ENCODE assay signal across 9 cellular contexts in the genomic region with DNA sequence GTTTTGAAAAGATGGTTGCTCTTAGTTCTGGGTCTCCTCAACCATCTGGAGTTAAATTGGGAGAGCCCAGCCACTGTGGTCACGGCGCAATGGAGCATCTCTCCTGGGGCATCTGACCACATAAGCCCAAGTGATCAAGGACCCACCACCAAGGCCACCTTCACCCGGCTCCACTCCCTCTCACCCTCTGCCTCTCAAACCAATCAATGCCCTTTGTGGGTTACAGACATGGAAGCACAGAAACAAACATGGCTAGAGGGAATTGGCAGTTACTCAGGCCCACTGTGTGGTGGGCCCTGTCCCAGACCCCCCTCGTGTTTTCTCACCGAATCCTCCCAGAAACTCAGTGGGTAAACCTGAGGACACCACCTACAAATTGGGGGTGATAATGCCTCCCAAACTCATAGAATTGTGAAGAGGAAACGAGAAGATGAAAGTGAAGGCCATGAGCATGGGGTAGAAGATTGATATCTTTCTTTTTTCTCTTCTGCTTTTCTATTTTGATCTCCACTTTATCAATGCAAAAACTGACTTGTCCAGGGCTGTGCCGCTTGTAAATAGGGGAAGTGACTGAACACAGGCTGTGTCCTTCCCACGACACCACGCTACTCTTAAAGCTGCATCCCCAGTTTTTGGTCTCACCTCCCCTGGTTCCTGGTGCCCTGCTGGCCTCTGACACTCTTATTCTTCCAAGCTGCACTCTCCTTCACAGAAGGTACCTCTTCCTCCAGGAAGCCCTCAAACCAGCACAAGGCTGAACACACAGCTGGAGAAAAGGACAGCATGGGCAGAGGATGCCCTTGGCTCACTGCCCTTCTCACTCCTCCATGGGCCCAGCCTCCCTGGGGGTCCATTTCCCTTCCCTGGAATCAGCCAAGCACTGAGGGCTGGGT. TPM values are rescaled to one million over a fixed set of nuclear protein-coding genes. Genes with fewer than 3 reads are reported as not detected.
DNase-seq lines count a peak whose midpoint lies in the region; ATAC-seq and TF ChIP-seq lines count a peak whose summit lies in the region.
"Had no signal": no experiment of that assay in that cellular context is flagged by ENCODE, and none has a peak within 500 bp of the region (broad histone marks: within the 10 kb centered on the region; RNA-seq: fewer than 3 reads in every experiment).

No MANE protein-coding gene starts in this region.

- H3K27ac ChIP-seq in coronary artery = peak overlapping the region; percentile 69 to 82

- H3K9me3 Mint-ChIP-seq in endothelial cell (ENCODE audit: unreplicated experiment) = no peaks in the 10 kb centered on the region
- H3K9me3 Mint-ChIP-seq in naive thymus-derived CD8-positive, alpha-beta T cell = no peaks in the 10 kb centered on the region

- H3K36me3 Mint-ChIP-seq in endothelial cell (ENCODE audit: low read depth, unreplicated experiment) = no peaks in the 10 kb centered on the region
- H3K36me3 Mint-ChIP-seq in naive thymus-derived CD8-positive, alpha-beta T cell = no peaks in the 10 kb centered on the region

- no peak overlapping the region for H3K4me3 Mint-ChIP-seq in endothelial cell (ENCODE audit: unreplicated experiment)
- no peak overlapping the region for H3K4me3 Mint-ChIP-seq in naive thymus-derived CD8-positive, alpha-beta T cell

- no peak for TF ChIP-seq CTCF in GM20000 (IDR thresholded peaks at IDR 0.05; ENCODE audit: extremely low read depth, missing control alignments)
- no peak for TF ChIP-seq CTCF in coronary artery (IDR thresholded peaks at IDR 0.05)
- TF ChIP-seq CTCF in endothelial cell (IDR thresholded peaks at IDR 0.05; ENCODE audit: unreplicated experiment) = no peak

- peaks cover 23% of the 10 kb centered on the region for H3K4me1 Mint-ChIP-seq in endothelial cell (ENCODE audit: unreplicated experiment)
- peaks cover 0 to 43% (median 2%) of the 10 kb centered on the region in 4 donors for H3K4me1 Mint-ChIP-seq in naive thymus-derived CD8-positive, alpha-beta T cell

- ATAC-seq in HG03432 (IDR thresholded peaks at IDR 0.05; ENCODE audit: unreplicated experiment) = peak; percentile 92
- ATAC-seq in naive thymus-derived CD8-positive, alpha-beta T cell = no peak

- peaks cover 6% of the 10 kb centered on the region for H3K27me3 Mint-ChIP-seq in endothelial cell (ENCODE audit: unreplicated experiment)
- peaks cover 0 to 2% (median 0%) of the 10 kb centered on the region in 5 donors for H3K27me3 Mint-ChIP-seq in naive thymus-derived CD8-positive, alpha-beta T cell

- POLR2A ChIA-PET in naive thymus-derived CD8-positive, alpha-beta T cell (lab: Charles Lee) = no interaction called here

- no peak overlapping the region for H3K4me3 ChIP-seq in coronary artery
- H3K4me3 ChIP-seq: heart right ventricle had no signal

- peak; percentile 24 to 67 for DNase-seq in AML-193 (lab: John Stamatoyannopoulos, UW)
- DNase-seq in GM20000 (ENCODE audit: low spot score) = peak; percentile 68
- DNase-seq in coronary artery (ENCODE audit: low spot score) = no peak
- DNase-seq in NCI-H128 (lab: John Stamatoyannopoulos, UW; ENCODE audit: unreplicated experiment) = no peak
- DNase-seq in activated CD4-positive, alpha-beta T cell treated with anti-CD3 and anti-CD28 coated beads for 1 hour = no peak
- no peak for DNase-seq in endothelial cell (ENCODE audit: low spot score)
- DNase-seq in naive thymus-derived CD8-positive, alpha-beta T cell = no peak
- DNase-seq: heart right ventricle had no signal

- H3K27ac Mint-ChIP-seq in endothelial cell (ENCODE audit: unreplicated experiment) = no peak overlapping the region
- H3K27ac Mint-ChIP-seq in naive thymus-derived CD8-positive, alpha-beta T cell = peak overlapping the region in 2 of 10 donors; percentile 19 to 31

RNA-seq across cellular contexts. Expression of a gene that starts 52.0 kb away (rescaled TPM):
- 8.7 TPM for total RNA-seq in endothelial cell (ENCODE audit: unreplicated experiment)
- not detected for total RNA-seq in naive thymus-derived CD8-positive, alpha-beta T cell
- polyA plus RNA-seq in naive thymus-derived CD8-positive, alpha-beta T cell = not detected

Comparison
In these comparisons a context has a peak if more than half of its experiments do, and no peak if none do; other contexts are left out.
1. DNase-seq: peak in AML-193 (2 of 2) and GM20000 (single experiment); none in coronary artery (single experiment), NCI-H128 (single experiment), activated CD4-positive, alpha-beta T cell treated with anti-CD3 and anti-CD28 coated beads for 1 hour (single experiment), endothelial cell (single experiment) and naive thymus-derived CD8-positive, alpha-beta T cell (0 of 10).